In genomic region chr5:106303911-106304310, GRCh38 we compare ENCODE assay signal across 23 cellular contexts.
"Had no signal": no experiment of that assay in that cellular context is flagged by ENCODE, and none has a peak within 500 bp of the region (broad histone marks: within the 10 kb centered on the region; RNA-seq: fewer than 3 reads in every experiment).

No MANE protein-coding gene starts in this region.

- H3K27ac Mint-ChIP-seq: activated CD4-positive, alpha-beta T cell treated with anti-CD3 and anti-CD28 coated beads, Interleukin-2, amount 10 ng/mL, durations not matched to agents 7 days and 5 days; activated CD8-positive, alpha-beta memory T cell treated with anti-CD3 and anti-CD28 coated beads, Interleukin-2, amount 10 ng/mL, durations not matched to agents 7 days and 5 days; activated CD8-positive, alpha-beta T cell treated with anti-CD3 and anti-CD28 coated beads for 36 hours; activated naive CD4-positive, alpha-beta T cell treated with anti-CD3 and anti-CD28 coated beads, Interleukin-2, amount 50 U/mL, for 24 hours; memory B cell; naive B cell; stimulated activated naive B cell treated with anti-CD40 and anti-IgM and Interleukin-4, amounts not matched to agents 10 μg/mL and 1 μg/mL and 100 μg/mL, for 72 hours had no signal

- H3K4me3 ChIP-seq: colonic mucosa, esophagus muscularis mucosa, heart right ventricle, right lobe of liver, testis, uterus had no signal

- H3K27me3 Mint-ChIP-seq: activated CD4-positive, alpha-beta T cell treated with anti-CD3 and anti-CD28 coated beads, Interleukin-2, amount 10 ng/mL, durations not matched to agents 7 days and 5 days; activated CD8-positive, alpha-beta memory T cell treated with anti-CD3 and anti-CD28 coated beads, Interleukin-2, amount 10 ng/mL, durations not matched to agents 7 days and 5 days; activated CD8-positive, alpha-beta T cell treated with anti-CD3 and anti-CD28 coated beads for 36 hours; activated naive CD4-positive, alpha-beta T cell treated with anti-CD3 and anti-CD28 coated beads, Interleukin-2, amount 50 U/mL, for 24 hours; memory B cell; naive B cell; stimulated activated naive B cell treated with anti-CD40 and anti-IgM and Interleukin-4, amounts not matched to agents 10 μg/mL and 1 μg/mL and 100 μg/mL, for 72 hours had no signal

- H3K4me1 ChIP-seq: colonic mucosa, esophagus muscularis mucosa, heart right ventricle, right lobe of liver, testis, uterus had no signal

- H3K4me1 Mint-ChIP-seq: activated CD4-positive, alpha-beta T cell treated with anti-CD3 and anti-CD28 coated beads, Interleukin-2, amount 10 ng/mL, durations not matched to agents 7 days and 5 days; activated CD8-positive, alpha-beta memory T cell treated with anti-CD3 and anti-CD28 coated beads, Interleukin-2, amount 10 ng/mL, durations not matched to agents 7 days and 5 days; activated naive CD4-positive, alpha-beta T cell treated with anti-CD3 and anti-CD28 coated beads, Interleukin-2, amount 50 U/mL, for 24 hours; memory B cell; naive B cell; stimulated activated naive B cell treated with anti-CD40 and anti-IgM and Interleukin-4, amounts not matched to agents 10 μg/mL and 1 μg/mL and 100 μg/mL, for 72 hours had no signal

- H3K36me3 ChIP-seq: colonic mucosa, esophagus muscularis mucosa, heart right ventricle, right lobe of liver, uterus had no signal

- DNase-seq: activated CD4-positive, alpha-beta T cell treated with anti-CD3 and anti-CD28 coated beads, Interleukin-2, amount 10 ng/mL, durations not matched to agents 7 days and 5 days; activated CD8-positive, alpha-beta memory T cell treated with anti-CD3 and anti-CD28 coated beads, Interleukin-2, amount 10 ng/mL, durations not matched to agents 7 days and 5 days; activated CD8-positive, alpha-beta T cell treated with anti-CD3 and anti-CD28 coated beads for 36 hours; activated gamma-delta T cell treated with Interleukin-2 at 50 U/mL for 16 hours; aorta; colonic mucosa; heart right ventricle; left colon; naive B cell; occipital lobe; posterior cingulate gyrus; right lobe of liver; small intestine; stimulated activated CD4-positive, alpha-beta T cell treated with anti-CD3 and anti-CD28 coated beads, Interleukin-2, amount 100 ng/mL, for 48 hours; stimulated activated CD8-positive, alpha-beta memory T cell treated with anti-CD3 and anti-CD28 coated beads, Interleukin-4, amount 100 ng/mL, for 48 hours; stimulated activated naive B cell treated with anti-CD40 and anti-IgM and Interleukin-4, amounts not matched to agents 10 μg/mL and 1 μg/mL and 100 μg/mL, for 72 hours; testis; trophoblast cell; uterus had no signal

- H3K9me3 ChIP-seq: colonic mucosa, esophagus muscularis mucosa, heart right ventricle, right lobe of liver, testis, uterus had no signal

- H3K36me3 Mint-ChIP-seq: activated CD8-positive, alpha-beta memory T cell treated with anti-CD3 and anti-CD28 coated beads, Interleukin-2, amount 10 ng/mL, durations not matched to agents 7 days and 5 days; activated naive CD4-positive, alpha-beta T cell treated with anti-CD3 and anti-CD28 coated beads, Interleukin-2, amount 50 U/mL, for 24 hours; memory B cell; naive B cell; stimulated activated naive B cell treated with anti-CD40 and anti-IgM and Interleukin-4, amounts not matched to agents 10 μg/mL and 1 μg/mL and 100 μg/mL, for 72 hours had no signal

- ATAC-seq: activated CD4-positive, CD25-positive, alpha-beta regulatory T cell treated with anti-CD3 and anti-CD28 coated beads, Interleukin-2, amount 50 U/mL, for 24 hours; activated CD8-positive, alpha-beta memory T cell treated with anti-CD3 and anti-CD28 coated beads, Interleukin-2, amount 10 ng/mL, durations not matched to agents 7 days and 5 days; activated CD8-positive, alpha-beta T cell treated with anti-CD3 and anti-CD28 coated beads for 36 hours; heart right ventricle; left colon; right lobe of liver; stimulated activated naive B cell treated with anti-CD40 and anti-IgM and Interleukin-4, amounts not matched to agents 10 μg/mL and 1 μg/mL and 100 μg/mL, for 72 hours had no signal

- H3K4me3 Mint-ChIP-seq: activated CD4-positive, alpha-beta T cell treated with anti-CD3 and anti-CD28 coated beads, Interleukin-2, amount 10 ng/mL, durations not matched to agents 7 days and 5 days; activated CD8-positive, alpha-beta memory T cell treated with anti-CD3 and anti-CD28 coated beads, Interleukin-2, amount 10 ng/mL, durations not matched to agents 7 days and 5 days; activated CD8-positive, alpha-beta T cell treated with anti-CD3 and anti-CD28 coated beads for 36 hours; activated naive CD4-positive, alpha-beta T cell treated with anti-CD3 and anti-CD28 coated beads, Interleukin-2, amount 50 U/mL, for 24 hours; memory B cell; naive B cell; stimulated activated naive B cell treated with anti-CD40 and anti-IgM and Interleukin-4, amounts not matched to agents 10 μg/mL and 1 μg/mL and 100 μg/mL, for 72 hours had no signal
